Comparison of ENCODE assay signal across 1 cellular context in the genomic region with DNA sequence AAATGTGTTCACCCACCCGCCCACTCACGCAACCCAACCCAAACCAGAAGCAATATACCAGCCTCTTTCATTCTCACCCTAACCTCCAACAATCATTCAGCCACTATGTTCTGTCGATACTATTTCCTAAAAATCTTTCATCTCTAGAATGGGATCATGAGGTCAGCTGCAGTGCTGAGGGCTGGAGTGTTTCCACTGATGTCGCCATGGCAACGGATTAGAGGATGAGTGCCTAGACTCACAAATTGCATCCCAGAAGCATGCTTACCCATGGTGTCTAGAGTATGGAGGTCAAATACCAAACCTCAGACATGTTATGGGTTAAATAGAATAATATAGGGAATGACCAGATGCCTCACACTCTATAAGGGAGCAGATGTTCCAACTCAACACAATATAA.
TF ChIP-seq lines count a peak whose summit lies in the region.

No MANE protein-coding gene starts in this region.

TF ChIP-seq in GM23338, 12 proteins besides CTCF, POLR2A, EP300 and RAD21 (continued from another document):
- no peak for TF ChIP-seq ZNF462 (CRISPR knock-in tag; IDR thresholded peaks at IDR 0.05)
- no peak for TF ChIP-seq ETS1 (IDR thresholded peaks at IDR 0.05)
TF ChIP-seq in GM23338: peak in this region for 0.
